Comparison of ENCODE assay signal across 8 cellular contexts in the genomic region with DNA sequence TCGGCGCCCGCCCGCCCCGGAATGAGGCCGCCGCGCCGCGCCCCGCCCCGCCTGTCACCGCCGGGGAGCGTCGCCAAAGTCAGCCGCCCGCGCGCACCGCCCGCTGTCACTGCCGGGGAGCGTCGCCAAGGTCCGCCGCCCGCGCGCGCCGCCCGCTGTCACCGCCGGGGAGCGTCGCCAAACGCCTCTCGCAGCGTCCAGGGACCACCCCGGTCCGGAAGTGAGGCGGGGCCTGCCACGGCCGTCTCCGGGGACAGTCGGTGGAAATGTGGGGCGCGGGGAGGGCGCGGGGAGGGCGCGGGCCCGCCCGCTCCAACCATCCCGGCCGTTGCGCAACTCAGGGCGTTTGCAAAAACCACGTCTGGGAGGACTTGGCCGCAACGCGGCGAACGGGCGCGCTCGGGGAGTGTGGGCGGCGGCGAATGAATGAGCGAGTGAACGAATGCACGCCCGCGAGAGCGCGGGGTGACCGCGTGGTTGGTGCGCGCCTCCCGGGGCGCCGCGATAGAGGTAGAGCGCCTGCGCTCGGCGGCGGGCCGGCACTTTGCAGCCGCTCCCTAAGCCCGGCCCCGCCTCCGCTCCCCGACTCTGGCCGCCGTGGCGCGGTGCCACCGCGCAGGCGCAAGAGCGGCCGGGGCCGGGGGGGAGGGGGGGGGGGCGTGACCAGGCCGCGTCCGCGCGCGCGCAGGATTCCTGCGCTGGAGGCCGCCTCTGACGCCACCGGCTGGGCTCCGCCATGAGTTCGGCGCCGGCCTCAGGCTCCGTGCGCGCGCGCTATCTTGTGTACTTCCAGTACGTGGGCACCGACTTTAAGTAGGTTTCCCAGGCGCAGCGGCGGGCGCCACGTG. TPM values are rescaled to one million over a fixed set of nuclear protein-coding genes. Genes with fewer than 3 reads are reported as not detected.
DNase-seq lines count a peak whose midpoint lies in the region; ATAC-seq and TF ChIP-seq lines count a peak whose summit lies in the region.

A gene with protein sequence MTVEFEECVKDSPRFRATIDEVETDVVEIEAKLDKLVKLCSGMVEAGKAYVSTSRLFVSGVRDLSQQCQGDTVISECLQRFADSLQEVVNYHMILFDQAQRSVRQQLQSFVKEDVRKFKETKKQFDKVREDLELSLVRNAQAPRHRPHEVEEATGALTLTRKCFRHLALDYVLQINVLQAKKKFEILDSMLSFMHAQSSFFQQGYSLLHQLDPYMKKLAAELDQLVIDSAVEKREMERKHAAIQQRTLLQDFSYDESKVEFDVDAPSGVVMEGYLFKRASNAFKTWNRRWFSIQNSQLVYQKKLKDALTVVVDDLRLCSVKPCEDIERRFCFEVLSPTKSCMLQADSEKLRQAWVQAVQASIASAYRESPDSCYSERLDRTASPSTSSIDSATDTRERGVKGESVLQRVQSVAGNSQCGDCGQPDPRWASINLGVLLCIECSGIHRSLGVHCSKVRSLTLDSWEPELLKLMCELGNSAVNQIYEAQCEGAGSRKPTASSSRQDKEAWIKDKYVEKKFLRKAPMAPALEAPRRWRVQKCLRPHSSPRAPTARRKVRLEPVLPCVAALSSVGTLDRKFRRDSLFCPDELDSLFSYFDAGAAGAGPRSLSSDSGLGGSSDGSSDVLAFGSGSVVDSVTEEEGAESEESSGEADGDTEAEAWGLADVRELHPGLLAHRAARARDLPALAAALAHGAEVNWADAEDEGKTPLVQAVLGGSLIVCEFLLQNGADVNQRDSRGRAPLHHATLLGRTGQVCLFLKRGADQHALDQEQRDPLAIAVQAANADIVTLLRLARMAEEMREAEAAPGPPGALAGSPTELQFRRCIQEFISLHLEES (minus strand): TSS at position 23 of the 848 bp plus-strand sequence. CDS start 115 bp downstream, outside the sequence.
A gene with protein sequence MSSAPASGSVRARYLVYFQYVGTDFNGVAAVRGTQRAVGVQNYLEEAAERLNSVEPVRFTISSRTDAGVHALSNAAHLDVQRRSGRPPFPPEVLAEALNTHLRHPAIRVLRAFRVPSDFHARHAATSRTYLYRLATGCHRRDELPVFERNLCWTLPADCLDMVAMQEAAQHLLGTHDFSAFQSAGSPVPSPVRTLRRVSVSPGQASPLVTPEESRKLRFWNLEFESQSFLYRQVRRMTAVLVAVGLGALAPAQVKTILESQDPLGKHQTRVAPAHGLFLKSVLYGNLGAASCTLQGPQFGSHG (plus strand): TSS at position 690 of the 848 bp plus-strand sequence. CDS start 47 bp downstream, at position 737.

- peaks cover 35% of the 10 kb centered on the region for H3K79me2 ChIP-seq in smooth muscle cell (ENCODE audit: low read depth)

- H3F3A ChIP-seq in smooth muscle cell (ENCODE audit: low read depth) = peaks cover 4% of the 10 kb centered on the region

- no peaks in the 10 kb centered on the region for H3K27me3 ChIP-seq in smooth muscle cell (ENCODE audit: low read depth)

- ATAC-seq in GM18858 (IDR thresholded peaks at IDR 0.05; ENCODE audit: unreplicated experiment) = peak; percentile 36
- ATAC-seq in HG03066 (IDR thresholded peaks at IDR 0.05; ENCODE audit: low read depth, unreplicated experiment) = peak; percentile 57

- TF ChIP-seq CTCF in 22Rv1 (IDR thresholded peaks at IDR 0.05) (0 out of 2 replicates have a peak, but pooled peaks have one; percentile 8), VCaP (conservative IDR thresholded peaks at IDR 0.05) (no peak), smooth muscle cell (IDR thresholded peaks at IDR 0.05; ENCODE audit: borderline replicate concordance, insufficient read depth, poor library complexity, severe bottlenecking) (no peak)

- peaks cover 36% of the 10 kb centered on the region for H3K4me1 ChIP-seq in smooth muscle cell (ENCODE audit: low read depth)

- H3K27ac ChIP-seq in 22Rv1 = peak within 1 kb of the TSS; percentile 96
- H3K27ac ChIP-seq in VCaP = peak within 1 kb of the TSS; percentile 96
- H3K27ac ChIP-seq in smooth muscle cell (ENCODE audit: low read depth) = peak within 1 kb of the TSS; percentile 88

- DNase-seq in NCI-H2196 treated with DMSO at 0.1 percent for 48 hours (lab: John Stamatoyannopoulos, UW; ENCODE audit: unreplicated experiment) (peak; percentile 83), T47D (ENCODE audit: low read depth in 1 of 2, low spot score in 1 of 2) (peak; percentile 89 to 91), iPS-NIHi7 (ENCODE audit: extremely low spot score) (peak; percentile 90), smooth muscle cell (lab: John Stamatoyannopoulos, UW; ENCODE audit: unreplicated experiment) (peak; percentile 98)

- peaks cover 75% of the 10 kb centered on the region for H4K20me1 ChIP-seq in smooth muscle cell (ENCODE audit: low read depth)

- in situ Hi-C loops in T47D (cut with HindIII; ENCODE audit: low pct_unique_long_range_greater_than_20kb, low sequenced_read_pairs) = no loop called here

- peak within 1 kb of the TSS; percentile 86 for H3K4me3 ChIP-seq in smooth muscle cell

- no peaks in the 10 kb centered on the region for H3K36me3 ChIP-seq in smooth muscle cell (ENCODE audit: low read depth)

- no peaks in the 10 kb centered on the region for H3K9me3 ChIP-seq in smooth muscle cell (replicated peaks; ENCODE audit: low read depth)

- H3K9ac ChIP-seq in smooth muscle cell (ENCODE audit: low read depth) = peak within 1 kb of the TSS; percentile 85

- H2AFZ ChIP-seq in smooth muscle cell (ENCODE audit: low read depth) = peak within 1 kb of the TSS; percentile 94

- WGBS in smooth muscle cell (ENCODE audit: low lambda C conversion rate) = 2% methylated on average over 66 of the region's 135 CpGs

- peak within 1 kb of the TSS; percentile 99 for H3K4me2 ChIP-seq in smooth muscle cell

RNA-seq across cellular contexts. Expression of the first gene that starts in this region (rescaled TPM):
- 29.9 and 33.7 TPM in 2 replicates for total RNA-seq in smooth muscle cell
- 63.9 and 72.6 TPM in 2 replicates for polyA plus RNA-seq in smooth muscle cell

RNA-seq across cellular contexts. Expression of the second gene that starts in this region (rescaled TPM):
- total RNA-seq in smooth muscle cell = 16.7 and 23.6 TPM in 2 replicates
- 31.4 and 34.1 TPM in 2 replicates for polyA plus RNA-seq in smooth muscle cell

Comparison
In these comparisons a context has a peak if more than half of its experiments do, and no peak if none do; other contexts are left out.
1. Peak in every context shown above with its lines: DNase-seq, ATAC-seq, H3K4me3 ChIP-seq and H3K27ac ChIP-seq.